In the genomic region with DNA sequence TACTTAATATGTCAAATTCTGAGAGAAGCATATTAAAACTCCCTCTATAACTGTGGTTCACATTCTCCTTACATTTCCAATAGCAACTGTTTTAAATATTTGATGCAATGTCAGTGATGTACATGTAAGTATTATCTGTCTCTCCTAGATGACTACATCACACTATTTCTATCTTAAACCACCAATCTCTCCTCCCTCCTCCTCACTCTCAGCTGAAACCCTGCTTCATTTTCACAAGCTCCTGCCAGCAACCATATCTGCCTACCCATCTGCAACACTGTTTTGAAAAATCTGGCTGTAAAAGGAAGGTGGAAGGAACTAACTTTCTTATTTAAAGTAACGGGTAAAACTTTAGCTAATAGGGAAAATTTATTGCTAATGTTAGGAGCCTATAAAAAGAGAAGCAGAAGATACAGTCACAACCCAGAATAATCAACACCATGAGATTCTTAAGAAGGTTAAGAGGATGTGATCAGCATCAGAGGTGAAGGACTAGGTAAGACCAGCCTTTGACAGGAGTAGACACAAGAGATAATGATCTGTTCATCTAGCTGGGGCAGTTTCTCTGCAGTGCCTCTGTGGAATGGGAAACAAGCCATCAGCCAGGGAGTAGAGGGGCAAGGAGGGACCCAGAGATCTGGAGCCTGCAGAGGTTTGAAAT, we compare ENCODE assay signal across 20 cellular contexts.
"Had no signal": no experiment of that assay in that cellular context is flagged by ENCODE, and none has a peak within 500 bp of the region (broad histone marks: within the 10 kb centered on the region; RNA-seq: fewer than 3 reads in every experiment).

No MANE protein-coding gene starts in this region.

- H3K4me3 ChIP-seq: heart left ventricle, ovary, prostate gland, right atrium auricular region, upper lobe of right lung had no signal

- H3K4me3 Mint-ChIP-seq: activated CD8-positive, alpha-beta memory T cell treated with anti-CD3 and anti-CD28 coated beads, Interleukin-2, amount 10 ng/mL, durations not matched to agents 7 days and 5 days; activated naive CD8-positive, alpha-beta T cell; endodermal cell; memory B cell; nephron had no signal

- H3K27ac ChIP-seq: heart left ventricle, neutrophil, ovary, prostate gland, right atrium auricular region, upper lobe of right lung had no signal

- H3K9ac ChIP-seq: SK-N-SH had no signal

- H3K36me3 ChIP-seq: neutrophil, ovary, prostate gland, right atrium auricular region, upper lobe of right lung had no signal

- FAIRE-seq: islet of Langerhans, TTC549 had no signal

- H3K27me3 ChIP-seq: heart left ventricle, ovary, right atrium auricular region, upper lobe of right lung had no signal

- H3K4me1 Mint-ChIP-seq: activated CD8-positive, alpha-beta memory T cell treated with anti-CD3 and anti-CD28 coated beads, Interleukin-2, amount 10 ng/mL, durations not matched to agents 7 days and 5 days; memory B cell; nephron had no signal

- ATAC-seq: activated CD8-positive, alpha-beta memory T cell treated with anti-CD3 and anti-CD28 coated beads, Interleukin-2, amount 10 ng/mL, durations not matched to agents 7 days and 5 days; heart left ventricle; left cardiac atrium; upper lobe of right lung had no signal

- H3K9me3 Mint-ChIP-seq: endodermal cell, memory B cell had no signal

- H3K27ac Mint-ChIP-seq: activated CD8-positive, alpha-beta memory T cell treated with anti-CD3 and anti-CD28 coated beads, Interleukin-2, amount 10 ng/mL, durations not matched to agents 7 days and 5 days; activated naive CD8-positive, alpha-beta T cell; endodermal cell; memory B cell; nephron had no signal

- H3K4me2 ChIP-seq: SK-N-SH had no signal

- H3K4me1 ChIP-seq: heart left ventricle, prostate gland, right atrium auricular region, upper lobe of right lung had no signal

- H3K36me3 Mint-ChIP-seq: activated CD8-positive, alpha-beta memory T cell treated with anti-CD3 and anti-CD28 coated beads, Interleukin-2, amount 10 ng/mL, durations not matched to agents 7 days and 5 days; activated naive CD8-positive, alpha-beta T cell; memory B cell had no signal

- DNase-seq: activated CD4-positive, alpha-beta T cell treated with anti-CD3 and anti-CD28 coated beads for 1 hour; activated CD4-positive, alpha-beta T cell treated with anti-CD3 and anti-CD28 coated beads, Interleukin-2, amount 50 U/mL, for 4 hours; activated CD8-positive, alpha-beta memory T cell treated with anti-CD3 and anti-CD28 coated beads, Interleukin-2, amount 10 ng/mL, durations not matched to agents 7 days and 5 days; activated naive CD4-positive, alpha-beta T cell; cortex of kidney; endodermal cell; heart left ventricle; left cardiac atrium; ovary; SK-N-SH; stimulated activated CD4-positive, alpha-beta T cell treated with anti-CD3 and anti-CD28 coated beads, Interleukin-4, amount 100 ng/mL, for 24 hours; upper lobe of right lung had no signal

- H3K9me3 ChIP-seq: heart left ventricle, neutrophil, ovary, prostate gland, right atrium auricular region, SK-N-SH, upper lobe of right lung had no signal

- H3K27me3 Mint-ChIP-seq: activated naive CD8-positive, alpha-beta T cell had no signal
